Comparison of ENCODE assay signal across 8 cellular contexts in genomic region chr16:67017810-67018488, GRCh38. TPM values are rescaled to one million over a fixed set of nuclear protein-coding genes. Genes with fewer than 3 reads are reported as not detected.
A peak's percentile ranks its signal among the peaks of the same experiment; 100 is the strongest.
DNase-seq lines count a peak whose midpoint lies in the region; ATAC-seq and TF ChIP-seq lines count a peak whose summit lies in the region.

No MANE protein-coding gene starts in this region.

- H3K4me3 ChIP-seq in DOHH2 (ENCODE audit: low read length) (no peak overlapping the region), OCI-LY7 (ENCODE audit: low read depth, low read length, poor library complexity, severe bottlenecking) (no peak overlapping the region), neutrophil (ENCODE audit: low read depth in 1 of 2, low read length in 1 of 2) (no peak overlapping the region), thoracic aorta (no peak overlapping the region)

- peak; percentile 93 for TF ChIP-seq CTCF in DOHH2 (IDR thresholded peaks at IDR 0.05; ENCODE audit: low read depth, low read length, poor library complexity, severe bottlenecking)
- peak; percentile 90 for TF ChIP-seq CTCF in OCI-LY7 (conservative IDR thresholded peaks at IDR 0.05; ENCODE audit: low read length)
- peak; percentile 68 for TF ChIP-seq CTCF in neutrophil (IDR thresholded peaks at IDR 0.05)
- peak; percentile 47 for TF ChIP-seq CTCF in thoracic aorta (IDR thresholded peaks at IDR 0.05)

- H3K9me3 ChIP-seq in DOHH2 (ENCODE audit: control insufficient read depth, insufficient read depth, low read length) (no peaks in the 10 kb centered on the region), OCI-LY7 (ENCODE audit: low read length) (no peaks in the 10 kb centered on the region), neutrophil (no peaks in the 10 kb centered on the region), thoracic aorta (no peaks in the 10 kb centered on the region)

- H3K27ac ChIP-seq in DOHH2 (ENCODE audit: low read depth, low read length) (no peak overlapping the region), OCI-LY7 (ENCODE audit: low read depth, low read length, poor library complexity, severe bottlenecking) (no peak overlapping the region), neutrophil (no peak overlapping the region), thoracic aorta (no peak overlapping the region)

- no TSS peak for BruUV-seq in OCI-LY7 (replicated peaks; lab: Mats Ljungman, UMichigan)

- DNase-seq in KBM-7 (peak; percentile 90), OCI-LY7 (ENCODE audit: low spot score) (peak; percentile 93), fibroblast of gingiva (ENCODE audit: low read depth) (peak; percentile 83), thoracic aorta (ENCODE audit: low spot score) (no peak)
- peak; percentile 93 for DNase-seq in activated CD8-positive, alpha-beta memory T cell treated with anti-CD3 and anti-CD28 coated beads, Interleukin-2, amount 50 U/mL, for 48 hours

- H3K4me2 ChIP-seq in DOHH2 (ENCODE audit: low read length) (peak overlapping the region; percentile 17; the same call in 1 of the 2 replicates), OCI-LY7 (ENCODE audit: low read length) (no peak overlapping the region)

- peaks cover 28% of the 10 kb centered on the region for H3K4me1 ChIP-seq in DOHH2 (ENCODE audit: control insufficient read depth, low read length)
- H3K4me1 ChIP-seq in OCI-LY7 (ENCODE audit: insufficient read depth, low read length, poor library complexity, severe bottlenecking) = peaks cover 21% of the 10 kb centered on the region
- H3K4me1 ChIP-seq in neutrophil (ENCODE audit: control insufficient read depth in 1 of 2, insufficient read depth in 1 of 2, low read depth in 1 of 2, low read length in 1 of 2) = peaks cover 10 to 11% of the 10 kb centered on the region in 2 experiments
- peaks cover 10 to 18% of the 10 kb centered on the region in 2 donors for H3K4me1 ChIP-seq in thoracic aorta (ENCODE audit: control insufficient read depth in 1 of 2, low read depth in 2 of 2)

- peaks cover 3% of the 10 kb centered on the region; the same call in 1 of the 2 replicates for H3F3A ChIP-seq in DOHH2 (ENCODE audit: control insufficient read depth, insufficient read depth)

- no peaks in the 10 kb centered on the region for H3K79me2 ChIP-seq in DOHH2 (ENCODE audit: control insufficient read depth, low read length)
- no peaks in the 10 kb centered on the region for H3K79me2 ChIP-seq in OCI-LY7 (ENCODE audit: insufficient read depth, low read depth, low read length)

- ATAC-seq in GM21619 (IDR thresholded peaks at IDR 0.05; ENCODE audit: unreplicated experiment) (peak; percentile 83), thoracic aorta (ENCODE audit: insufficient number of reproducible peaks, low FRiP score, low read depth) (no peak)

- H3K36me3 ChIP-seq in DOHH2 (ENCODE audit: control insufficient read depth, low read length) = no peaks in the 10 kb centered on the region
- no peaks in the 10 kb centered on the region for H3K36me3 ChIP-seq in OCI-LY7 (ENCODE audit: insufficient read depth, low read length)
- H3K36me3 ChIP-seq in neutrophil = no peaks in the 10 kb centered on the region
- H3K36me3 ChIP-seq in thoracic aorta = no peaks in the 10 kb centered on the region

- CTCF ChIA-PET in OCI-LY7 (lab: Charles Lee; ENCODE audit: unreplicated experiment) = interaction anchor here (0.6 to 1.5 kb wide), 6 partner anchors 10 to 118 kb away, joined by 3 read pairs; no protein-coding TSS in a partner anchor

- no peaks in the 10 kb centered on the region for H4K20me1 ChIP-seq in DOHH2 (ENCODE audit: control insufficient read depth, insufficient read depth, low read depth, low read length)
- no peaks in the 10 kb centered on the region for H4K20me1 ChIP-seq in OCI-LY7 (ENCODE audit: insufficient read depth, low read length)

- intact Hi-C loops in OCI-LY7 (cut with micrococcal nuclease; ENCODE audit: unreplicated experiment) = loop anchor here (1.0 to 10.0 kb wide), 4 partner anchors 83 to 209 kb away; partner anchors contain the start of genes MATCAP1 and TMEM208

- H2AFZ ChIP-seq in OCI-LY7 (ENCODE audit: low read length) = peak overlapping the region; percentile 39; the same call in 1 of the 2 replicates

- no peaks in the 10 kb centered on the region for H3K9me2 ChIP-seq in DOHH2 (replicated peaks; ENCODE audit: control insufficient read depth, low read length)
- no peaks in the 10 kb centered on the region for H3K9me2 ChIP-seq in OCI-LY7 (ENCODE audit: insufficient read depth, low read length)

- in situ Hi-C loops in KBM-7 (cut with MboI; ENCODE audit: low pct_unique_long_range_greater_than_20kb, low sequenced_read_pairs) = no loop called here

- peaks cover 14% of the 10 kb centered on the region for H3K27me3 ChIP-seq in DOHH2 (ENCODE audit: control insufficient read depth, low read length)
- peaks cover 42% of the 10 kb centered on the region for H3K27me3 ChIP-seq in neutrophil
- H3K27me3 ChIP-seq in thoracic aorta (replicated peaks; ENCODE audit: insufficient read depth) = no peaks in the 10 kb centered on the region

- POLR2A ChIA-PET in OCI-LY7 (lab: Charles Lee) = interaction anchor here (0.6 to 1.8 kb wide), 5 partner anchors 10 to 75 kb away, joined by 3 to 17 read pairs (median 3); no protein-coding TSS in a partner anchor

RNA-seq across cellular contexts. Expression of gene CBFB, which starts 11.0 kb away (rescaled TPM):
- total RNA-seq in OCI-LY7 (2014; rRNA removed; shearing (Covaris generic)) = 93.5 and 187 TPM in 2 replicates
- total RNA-seq in OCI-LY7 (2022) (151 and 154 TPM in 2 replicates), thoracic aorta (10 to 100 TPM; 28.3 to 79.7 TPM)

RNA-seq across cellular contexts. Expression of gene CES4A, which starts 29.6 kb away (rescaled TPM):
- 0.47 and 2.0 TPM in 2 replicates for total RNA-seq in OCI-LY7 (2014; rRNA removed; shearing (Covaris generic))
- total RNA-seq in OCI-LY7 (2022) (0.38 and 0.41 TPM in 2 replicates), thoracic aorta (1 to 10 TPM; 7.4 to 9.5 TPM)

RNA-seq across cellular contexts. Expression of gene CES3, which starts 56.9 kb away (rescaled TPM):
- total RNA-seq in OCI-LY7 (2014; rRNA removed; shearing (Covaris generic)) = 1.7 and 2.7 TPM in 2 replicates
- total RNA-seq in OCI-LY7 (2022) (1.4 and 1.9 TPM in 2 replicates), thoracic aorta (1 to 10 TPM in 1 of 2 donors, under 1 TPM in 1; 0.63 to 1.1 TPM)
